1 cellular context compared by ENCODE assay signal in the genomic region with DNA sequence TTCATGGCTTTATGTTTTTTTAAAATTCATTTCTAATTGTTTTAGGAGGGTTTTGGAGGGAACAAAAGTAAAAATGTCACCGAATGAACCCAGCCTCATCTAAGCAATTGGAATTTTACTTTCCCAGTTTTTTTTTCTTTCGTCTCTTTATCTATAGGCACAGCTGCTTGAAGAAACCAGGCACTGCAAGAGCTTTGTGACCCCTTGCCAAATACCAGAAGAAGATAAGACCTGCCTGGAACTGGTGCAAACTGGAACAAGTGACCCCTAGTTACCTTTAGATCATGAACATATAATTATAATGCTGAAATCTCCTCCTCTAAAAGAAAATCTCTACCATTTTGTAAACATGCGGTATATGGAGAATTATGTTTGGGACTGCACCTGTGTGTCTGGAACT.
TF ChIP-seq lines count a peak whose summit lies in the region.

No MANE protein-coding gene starts in this region.

TF ChIP-seq in WTC11, 78 proteins besides CTCF, POLR2A, EP300 and RAD21 (continued from another document):
- TF ChIP-seq, protein P1, sequence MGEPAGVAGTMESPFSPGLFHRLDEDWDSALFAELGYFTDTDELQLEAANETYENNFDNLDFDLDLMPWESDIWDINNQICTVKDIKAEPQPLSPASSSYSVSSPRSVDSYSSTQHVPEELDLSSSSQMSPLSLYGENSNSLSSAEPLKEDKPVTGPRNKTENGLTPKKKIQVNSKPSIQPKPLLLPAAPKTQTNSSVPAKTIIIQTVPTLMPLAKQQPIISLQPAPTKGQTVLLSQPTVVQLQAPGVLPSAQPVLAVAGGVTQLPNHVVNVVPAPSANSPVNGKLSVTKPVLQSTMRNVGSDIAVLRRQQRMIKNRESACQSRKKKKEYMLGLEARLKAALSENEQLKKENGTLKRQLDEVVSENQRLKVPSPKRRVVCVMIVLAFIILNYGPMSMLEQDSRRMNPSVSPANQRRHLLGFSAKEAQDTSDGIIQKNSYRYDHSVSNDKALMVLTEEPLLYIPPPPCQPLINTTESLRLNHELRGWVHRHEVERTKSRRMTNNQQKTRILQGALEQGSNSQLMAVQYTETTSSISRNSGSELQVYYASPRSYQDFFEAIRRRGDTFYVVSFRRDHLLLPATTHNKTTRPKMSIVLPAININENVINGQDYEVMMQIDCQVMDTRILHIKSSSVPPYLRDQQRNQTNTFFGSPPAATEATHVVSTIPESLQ (CRISPR knock-in tag; IDR thresholded peaks at IDR 0.05), result no peak
